Comparison of ENCODE assay signal across 1 cellular context in the genomic region with DNA sequence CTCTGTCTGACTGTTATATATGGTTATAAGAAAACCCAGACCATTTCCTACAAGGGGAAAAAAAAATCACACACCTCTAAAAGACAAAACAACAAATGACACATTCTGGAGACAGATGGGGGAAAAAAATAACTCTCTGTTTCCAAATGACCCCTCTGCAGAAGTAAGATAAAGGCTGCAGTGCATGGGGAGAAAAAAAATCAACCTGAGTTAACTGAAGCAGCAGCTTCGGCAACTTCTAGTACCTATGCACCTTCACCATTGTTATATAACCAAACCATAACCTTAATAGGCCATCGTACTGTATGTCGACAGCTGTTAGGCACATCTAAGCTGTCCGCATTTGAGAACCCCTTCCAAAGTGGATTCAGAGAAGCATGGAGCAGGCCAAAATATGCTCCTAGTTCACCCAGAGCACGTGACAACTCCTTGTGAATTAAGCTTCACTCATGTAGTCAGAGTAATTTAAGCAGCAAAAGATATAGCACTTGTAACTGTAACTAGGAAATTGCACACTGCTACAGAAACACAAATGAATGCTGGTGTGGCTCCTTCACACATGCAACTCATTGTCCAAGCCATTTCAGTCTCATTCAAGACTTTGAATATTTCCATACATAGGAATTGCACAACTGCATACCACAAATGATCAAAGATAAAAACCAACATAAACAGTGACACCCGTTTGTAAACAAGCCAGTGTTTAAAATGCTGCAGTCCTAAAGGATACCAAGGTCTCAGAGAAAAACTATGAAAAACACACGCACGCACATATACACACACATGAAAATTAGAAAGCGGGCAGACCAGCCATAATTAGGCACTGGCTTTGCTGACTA.
A peak's percentile ranks its signal among the peaks of the same experiment; 100 is the strongest.
TF ChIP-seq lines count a peak whose summit lies in the region.

No MANE protein-coding gene starts in this region.

TF ChIP-seq in HepG2, 621 proteins besides CTCF, POLR2A, EP300 and RAD21 (continued from another document and continues in another):
- TF ChIP-seq, protein P1, sequence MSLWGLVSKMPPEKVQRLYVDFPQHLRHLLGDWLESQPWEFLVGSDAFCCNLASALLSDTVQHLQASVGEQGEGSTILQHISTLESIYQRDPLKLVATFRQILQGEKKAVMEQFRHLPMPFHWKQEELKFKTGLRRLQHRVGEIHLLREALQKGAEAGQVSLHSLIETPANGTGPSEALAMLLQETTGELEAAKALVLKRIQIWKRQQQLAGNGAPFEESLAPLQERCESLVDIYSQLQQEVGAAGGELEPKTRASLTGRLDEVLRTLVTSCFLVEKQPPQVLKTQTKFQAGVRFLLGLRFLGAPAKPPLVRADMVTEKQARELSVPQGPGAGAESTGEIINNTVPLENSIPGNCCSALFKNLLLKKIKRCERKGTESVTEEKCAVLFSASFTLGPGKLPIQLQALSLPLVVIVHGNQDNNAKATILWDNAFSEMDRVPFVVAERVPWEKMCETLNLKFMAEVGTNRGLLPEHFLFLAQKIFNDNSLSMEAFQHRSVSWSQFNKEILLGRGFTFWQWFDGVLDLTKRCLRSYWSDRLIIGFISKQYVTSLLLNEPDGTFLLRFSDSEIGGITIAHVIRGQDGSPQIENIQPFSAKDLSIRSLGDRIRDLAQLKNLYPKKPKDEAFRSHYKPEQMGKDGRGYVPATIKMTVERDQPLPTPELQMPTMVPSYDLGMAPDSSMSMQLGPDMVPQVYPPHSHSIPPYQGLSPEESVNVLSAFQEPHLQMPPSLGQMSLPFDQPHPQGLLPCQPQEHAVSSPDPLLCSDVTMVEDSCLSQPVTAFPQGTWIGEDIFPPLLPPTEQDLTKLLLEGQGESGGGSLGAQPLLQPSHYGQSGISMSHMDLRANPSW (CRISPR knock-in tag; IDR thresholded peaks at IDR 0.05; ENCODE audit: borderline replicate concordance): peak; percentile 45; the same call in 1 of the 2 replicates
- TF ChIP-seq, protein P2, sequence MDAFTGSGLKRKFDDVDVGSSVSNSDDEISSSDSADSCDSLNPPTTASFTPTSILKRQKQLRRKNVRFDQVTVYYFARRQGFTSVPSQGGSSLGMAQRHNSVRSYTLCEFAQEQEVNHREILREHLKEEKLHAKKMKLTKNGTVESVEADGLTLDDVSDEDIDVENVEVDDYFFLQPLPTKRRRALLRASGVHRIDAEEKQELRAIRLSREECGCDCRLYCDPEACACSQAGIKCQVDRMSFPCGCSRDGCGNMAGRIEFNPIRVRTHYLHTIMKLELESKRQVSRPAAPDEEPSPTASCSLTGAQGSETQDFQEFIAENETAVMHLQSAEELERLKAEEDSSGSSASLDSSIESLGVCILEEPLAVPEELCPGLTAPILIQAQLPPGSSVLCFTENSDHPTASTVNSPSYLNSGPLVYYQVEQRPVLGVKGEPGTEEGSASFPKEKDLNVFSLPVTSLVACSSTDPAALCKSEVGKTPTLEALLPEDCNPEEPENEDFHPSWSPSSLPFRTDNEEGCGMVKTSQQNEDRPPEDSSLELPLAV (CRISPR knock-in tag; conservative IDR thresholded peaks at IDR 0.05; ENCODE audit: low read depth): no peak
- TF ChIP-seq FOXA1 (IDR thresholded peaks at IDR 0.05): peak; percentile 79
- TF ChIP-seq FOXA1 (CRISPR knock-in tag; IDR thresholded peaks at IDR 0.05): peak; percentile 86
- peak; percentile 71 for TF ChIP-seq TBL1XR1 (IDR thresholded peaks at IDR 0.05; ENCODE audit: borderline replicate concordance, low read length, partially characterized antibody)
- peak; percentile 84 for TF ChIP-seq HMG20A (CRISPR knock-in tag; IDR thresholded peaks at IDR 0.05; ENCODE audit: borderline replicate concordance)
- TF ChIP-seq, protein P3, sequence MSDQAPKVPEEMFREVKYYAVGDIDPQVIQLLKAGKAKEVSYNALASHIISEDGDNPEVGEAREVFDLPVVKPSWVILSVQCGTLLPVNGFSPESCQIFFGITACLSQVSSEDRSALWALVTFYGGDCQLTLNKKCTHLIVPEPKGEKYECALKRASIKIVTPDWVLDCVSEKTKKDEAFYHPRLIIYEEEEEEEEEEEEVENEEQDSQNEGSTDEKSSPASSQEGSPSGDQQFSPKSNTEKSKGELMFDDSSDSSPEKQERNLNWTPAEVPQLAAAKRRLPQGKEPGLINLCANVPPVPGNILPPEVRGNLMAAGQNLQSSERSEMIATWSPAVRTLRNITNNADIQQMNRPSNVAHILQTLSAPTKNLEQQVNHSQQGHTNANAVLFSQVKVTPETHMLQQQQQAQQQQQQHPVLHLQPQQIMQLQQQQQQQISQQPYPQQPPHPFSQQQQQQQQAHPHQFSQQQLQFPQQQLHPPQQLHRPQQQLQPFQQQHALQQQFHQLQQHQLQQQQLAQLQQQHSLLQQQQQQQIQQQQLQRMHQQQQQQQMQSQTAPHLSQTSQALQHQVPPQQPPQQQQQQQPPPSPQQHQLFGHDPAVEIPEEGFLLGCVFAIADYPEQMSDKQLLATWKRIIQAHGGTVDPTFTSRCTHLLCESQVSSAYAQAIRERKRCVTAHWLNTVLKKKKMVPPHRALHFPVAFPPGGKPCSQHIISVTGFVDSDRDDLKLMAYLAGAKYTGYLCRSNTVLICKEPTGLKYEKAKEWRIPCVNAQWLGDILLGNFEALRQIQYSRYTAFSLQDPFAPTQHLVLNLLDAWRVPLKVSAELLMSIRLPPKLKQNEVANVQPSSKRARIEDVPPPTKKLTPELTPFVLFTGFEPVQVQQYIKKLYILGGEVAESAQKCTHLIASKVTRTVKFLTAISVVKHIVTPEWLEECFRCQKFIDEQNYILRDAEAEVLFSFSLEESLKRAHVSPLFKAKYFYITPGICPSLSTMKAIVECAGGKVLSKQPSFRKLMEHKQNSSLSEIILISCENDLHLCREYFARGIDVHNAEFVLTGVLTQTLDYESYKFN (CRISPR knock-in tag; conservative IDR thresholded peaks at IDR 0.05): peak; percentile 73; the same call in 1 of the 2 replicates
- TF ChIP-seq, protein P4, sequence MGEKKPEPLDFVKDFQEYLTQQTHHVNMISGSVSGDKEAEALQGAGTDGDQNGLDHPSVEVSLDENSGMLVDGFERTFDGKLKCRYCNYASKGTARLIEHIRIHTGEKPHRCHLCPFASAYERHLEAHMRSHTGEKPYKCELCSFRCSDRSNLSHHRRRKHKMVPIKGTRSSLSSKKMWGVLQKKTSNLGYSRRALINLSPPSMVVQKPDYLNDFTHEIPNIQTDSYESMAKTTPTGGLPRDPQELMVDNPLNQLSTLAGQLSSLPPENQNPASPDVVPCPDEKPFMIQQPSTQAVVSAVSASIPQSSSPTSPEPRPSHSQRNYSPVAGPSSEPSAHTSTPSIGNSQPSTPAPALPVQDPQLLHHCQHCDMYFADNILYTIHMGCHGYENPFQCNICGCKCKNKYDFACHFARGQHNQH (CRISPR knock-in tag; IDR thresholded peaks at IDR 0.05): 0 out of 2 replicates have a peak, but pooled peaks have one; percentile 18
- TF ChIP-seq, protein P5, sequence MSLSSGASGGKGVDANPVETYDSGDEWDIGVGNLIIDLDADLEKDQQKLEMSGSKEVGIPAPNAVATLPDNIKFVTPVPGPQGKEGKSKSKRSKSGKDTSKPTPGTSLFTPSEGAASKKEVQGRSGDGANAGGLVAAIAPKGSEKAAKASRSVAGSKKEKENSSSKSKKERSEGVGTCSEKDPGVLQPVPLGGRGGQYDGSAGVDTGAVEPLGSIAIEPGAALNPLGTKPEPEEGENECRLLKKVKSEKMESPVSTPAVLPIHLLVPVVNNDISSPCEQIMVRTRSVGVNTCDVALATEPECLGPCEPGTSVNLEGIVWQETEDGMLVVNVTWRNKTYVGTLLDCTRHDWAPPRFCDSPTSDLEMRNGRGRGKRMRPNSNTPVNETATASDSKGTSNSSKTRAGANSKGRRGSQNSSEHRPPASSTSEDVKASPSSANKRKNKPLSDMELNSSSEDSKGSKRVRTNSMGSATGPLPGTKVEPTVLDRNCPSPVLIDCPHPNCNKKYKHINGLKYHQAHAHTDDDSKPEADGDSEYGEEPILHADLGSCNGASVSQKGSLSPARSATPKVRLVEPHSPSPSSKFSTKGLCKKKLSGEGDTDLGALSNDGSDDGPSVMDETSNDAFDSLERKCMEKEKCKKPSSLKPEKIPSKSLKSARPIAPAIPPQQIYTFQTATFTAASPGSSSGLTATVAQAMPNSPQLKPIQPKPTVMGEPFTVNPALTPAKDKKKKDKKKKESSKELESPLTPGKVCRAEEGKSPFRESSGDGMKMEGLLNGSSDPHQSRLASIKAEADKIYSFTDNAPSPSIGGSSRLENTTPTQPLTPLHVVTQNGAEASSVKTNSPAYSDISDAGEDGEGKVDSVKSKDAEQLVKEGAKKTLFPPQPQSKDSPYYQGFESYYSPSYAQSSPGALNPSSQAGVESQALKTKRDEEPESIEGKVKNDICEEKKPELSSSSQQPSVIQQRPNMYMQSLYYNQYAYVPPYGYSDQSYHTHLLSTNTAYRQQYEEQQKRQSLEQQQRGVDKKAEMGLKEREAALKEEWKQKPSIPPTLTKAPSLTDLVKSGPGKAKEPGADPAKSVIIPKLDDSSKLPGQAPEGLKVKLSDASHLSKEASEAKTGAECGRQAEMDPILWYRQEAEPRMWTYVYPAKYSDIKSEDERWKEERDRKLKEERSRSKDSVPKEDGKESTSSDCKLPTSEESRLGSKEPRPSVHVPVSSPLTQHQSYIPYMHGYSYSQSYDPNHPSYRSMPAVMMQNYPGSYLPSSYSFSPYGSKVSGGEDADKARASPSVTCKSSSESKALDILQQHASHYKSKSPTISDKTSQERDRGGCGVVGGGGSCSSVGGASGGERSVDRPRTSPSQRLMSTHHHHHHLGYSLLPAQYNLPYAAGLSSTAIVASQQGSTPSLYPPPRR (CRISPR knock-in tag; IDR thresholded peaks at IDR 0.05; ENCODE audit: borderline replicate concordance): peak; percentile 81; the same call in 1 of the 2 replicates
- TF ChIP-seq KMT2A (CRISPR knock-in tag; IDR thresholded peaks at IDR 0.05): no peak
- no peak for TF ChIP-seq CREB1 (IDR thresholded peaks at IDR 0.05)
- TF ChIP-seq CREB1 (CRISPR knock-in tag; IDR thresholded peaks at IDR 0.05): peak; percentile 66
- TF ChIP-seq NFKBIZ (CRISPR knock-in tag; IDR thresholded peaks at IDR 0.05): 0 out of 2 replicates have a peak, but pooled peaks have one; percentile 53
- TF ChIP-seq TARDBP (CRISPR knock-in tag; IDR thresholded peaks at IDR 0.05): 0 out of 2 replicates have a peak, but pooled peaks have one; percentile 10
- peak; percentile 44; the same call in 1 of the 2 replicates for TF ChIP-seq PITX1 (CRISPR knock-in tag; IDR thresholded peaks at IDR 0.05)
- TF ChIP-seq JUN (CRISPR knock-in tag; IDR thresholded peaks at IDR 0.05): 0 out of 2 replicates have a peak, but pooled peaks have one; percentile 33
- TF ChIP-seq, protein P6, sequence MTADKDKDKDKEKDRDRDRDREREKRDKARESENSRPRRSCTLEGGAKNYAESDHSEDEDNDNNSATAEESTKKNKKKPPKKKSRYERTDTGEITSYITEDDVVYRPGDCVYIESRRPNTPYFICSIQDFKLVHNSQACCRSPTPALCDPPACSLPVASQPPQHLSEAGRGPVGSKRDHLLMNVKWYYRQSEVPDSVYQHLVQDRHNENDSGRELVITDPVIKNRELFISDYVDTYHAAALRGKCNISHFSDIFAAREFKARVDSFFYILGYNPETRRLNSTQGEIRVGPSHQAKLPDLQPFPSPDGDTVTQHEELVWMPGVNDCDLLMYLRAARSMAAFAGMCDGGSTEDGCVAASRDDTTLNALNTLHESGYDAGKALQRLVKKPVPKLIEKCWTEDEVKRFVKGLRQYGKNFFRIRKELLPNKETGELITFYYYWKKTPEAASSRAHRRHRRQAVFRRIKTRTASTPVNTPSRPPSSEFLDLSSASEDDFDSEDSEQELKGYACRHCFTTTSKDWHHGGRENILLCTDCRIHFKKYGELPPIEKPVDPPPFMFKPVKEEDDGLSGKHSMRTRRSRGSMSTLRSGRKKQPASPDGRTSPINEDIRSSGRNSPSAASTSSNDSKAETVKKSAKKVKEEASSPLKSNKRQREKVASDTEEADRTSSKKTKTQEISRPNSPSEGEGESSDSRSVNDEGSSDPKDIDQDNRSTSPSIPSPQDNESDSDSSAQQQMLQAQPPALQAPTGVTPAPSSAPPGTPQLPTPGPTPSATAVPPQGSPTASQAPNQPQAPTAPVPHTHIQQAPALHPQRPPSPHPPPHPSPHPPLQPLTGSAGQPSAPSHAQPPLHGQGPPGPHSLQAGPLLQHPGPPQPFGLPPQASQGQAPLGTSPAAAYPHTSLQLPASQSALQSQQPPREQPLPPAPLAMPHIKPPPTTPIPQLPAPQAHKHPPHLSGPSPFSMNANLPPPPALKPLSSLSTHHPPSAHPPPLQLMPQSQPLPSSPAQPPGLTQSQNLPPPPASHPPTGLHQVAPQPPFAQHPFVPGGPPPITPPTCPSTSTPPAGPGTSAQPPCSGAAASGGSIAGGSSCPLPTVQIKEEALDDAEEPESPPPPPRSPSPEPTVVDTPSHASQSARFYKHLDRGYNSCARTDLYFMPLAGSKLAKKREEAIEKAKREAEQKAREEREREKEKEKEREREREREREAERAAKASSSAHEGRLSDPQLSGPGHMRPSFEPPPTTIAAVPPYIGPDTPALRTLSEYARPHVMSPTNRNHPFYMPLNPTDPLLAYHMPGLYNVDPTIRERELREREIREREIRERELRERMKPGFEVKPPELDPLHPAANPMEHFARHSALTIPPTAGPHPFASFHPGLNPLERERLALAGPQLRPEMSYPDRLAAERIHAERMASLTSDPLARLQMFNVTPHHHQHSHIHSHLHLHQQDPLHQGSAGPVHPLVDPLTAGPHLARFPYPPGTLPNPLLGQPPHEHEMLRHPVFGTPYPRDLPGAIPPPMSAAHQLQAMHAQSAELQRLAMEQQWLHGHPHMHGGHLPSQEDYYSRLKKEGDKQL (CRISPR knock-in tag; IDR thresholded peaks at IDR 0.05; ENCODE audit: low read depth): peak; percentile 86; the same call in 1 of the 2 replicates
- TF ChIP-seq DPF2 (CRISPR knock-in tag; IDR thresholded peaks at IDR 0.05; ENCODE audit: borderline replicate concordance, low read depth): peak; percentile 78; the same call in 1 of the 2 replicates
- TF ChIP-seq MTA1 (CRISPR knock-in tag; IDR thresholded peaks at IDR 0.05; ENCODE audit: borderline replicate concordance): no peak
- TF ChIP-seq ZMYM4 (CRISPR knock-in tag; IDR thresholded peaks at IDR 0.05): no peak
- TF ChIP-seq, protein P7, sequence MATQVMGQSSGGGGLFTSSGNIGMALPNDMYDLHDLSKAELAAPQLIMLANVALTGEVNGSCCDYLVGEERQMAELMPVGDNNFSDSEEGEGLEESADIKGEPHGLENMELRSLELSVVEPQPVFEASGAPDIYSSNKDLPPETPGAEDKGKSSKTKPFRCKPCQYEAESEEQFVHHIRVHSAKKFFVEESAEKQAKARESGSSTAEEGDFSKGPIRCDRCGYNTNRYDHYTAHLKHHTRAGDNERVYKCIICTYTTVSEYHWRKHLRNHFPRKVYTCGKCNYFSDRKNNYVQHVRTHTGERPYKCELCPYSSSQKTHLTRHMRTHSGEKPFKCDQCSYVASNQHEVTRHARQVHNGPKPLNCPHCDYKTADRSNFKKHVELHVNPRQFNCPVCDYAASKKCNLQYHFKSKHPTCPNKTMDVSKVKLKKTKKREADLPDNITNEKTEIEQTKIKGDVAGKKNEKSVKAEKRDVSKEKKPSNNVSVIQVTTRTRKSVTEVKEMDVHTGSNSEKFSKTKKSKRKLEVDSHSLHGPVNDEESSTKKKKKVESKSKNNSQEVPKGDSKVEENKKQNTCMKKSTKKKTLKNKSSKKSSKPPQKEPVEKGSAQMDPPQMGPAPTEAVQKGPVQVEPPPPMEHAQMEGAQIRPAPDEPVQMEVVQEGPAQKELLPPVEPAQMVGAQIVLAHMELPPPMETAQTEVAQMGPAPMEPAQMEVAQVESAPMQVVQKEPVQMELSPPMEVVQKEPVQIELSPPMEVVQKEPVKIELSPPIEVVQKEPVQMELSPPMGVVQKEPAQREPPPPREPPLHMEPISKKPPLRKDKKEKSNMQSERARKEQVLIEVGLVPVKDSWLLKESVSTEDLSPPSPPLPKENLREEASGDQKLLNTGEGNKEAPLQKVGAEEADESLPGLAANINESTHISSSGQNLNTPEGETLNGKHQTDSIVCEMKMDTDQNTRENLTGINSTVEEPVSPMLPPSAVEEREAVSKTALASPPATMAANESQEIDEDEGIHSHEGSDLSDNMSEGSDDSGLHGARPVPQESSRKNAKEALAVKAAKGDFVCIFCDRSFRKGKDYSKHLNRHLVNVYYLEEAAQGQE (IDR thresholded peaks at IDR 0.05; ENCODE audit: borderline replicate concordance in 1 of 2, low read depth in 1 of 2, low read length in 2 of 2): 0 out of 4 replicates have a peak, but pooled peaks of 1 of the 2 experiments have one; percentile 19
